In genomic region chr22:43295660-43296059, GRCh38 we compare ENCODE assay signal across 16 cellular contexts. TPM values are rescaled to one million over a fixed set of nuclear protein-coding genes. Genes with fewer than 3 reads are reported as not detected.
"Had no signal": no experiment of that assay in that cellular context is flagged by ENCODE, and none has a peak within 500 bp of the region (broad histone marks: within the 10 kb centered on the region; RNA-seq: fewer than 3 reads in every experiment).

No MANE protein-coding gene starts in this region.

- H3K4me1 ChIP-seq: colonic mucosa, psoas muscle had no signal

- DNase-seq: activated CD4-positive, alpha-beta T cell treated with anti-CD3 and anti-CD28 coated beads, Interleukin-2, amount 10 ng/mL, durations not matched to agents 7 days and 5 days; activated CD4-positive, CD25-positive, alpha-beta regulatory T cell; activated CD8-positive, alpha-beta memory T cell treated with anti-CD3 and anti-CD28 coated beads for 24 hours; activated gamma-delta T cell treated with Interleukin-2 at 50 U/mL for 16 hours; amniotic stem cell; central memory CD4-positive, alpha-beta T cell; colonic mucosa; foreskin fibroblast; naive thymus-derived CD4-positive, alpha-beta T cell; occipital lobe; psoas muscle; spleen; stomach had no signal

- H3K4me3 ChIP-seq: colonic mucosa, psoas muscle, spleen, stomach, thoracic aorta, vagina had no signal

- H3K9me3 Mint-ChIP-seq: activated CD4-positive, alpha-beta T cell treated with anti-CD3 and anti-CD28 coated beads, Interleukin-2, amount 10 ng/mL, durations not matched to agents 7 days and 5 days; naive thymus-derived CD4-positive, alpha-beta T cell had no signal

- H3K27me3 Mint-ChIP-seq: activated CD4-positive, alpha-beta T cell treated with anti-CD3 and anti-CD28 coated beads, Interleukin-2, amount 10 ng/mL, durations not matched to agents 7 days and 5 days; activated naive CD8-positive, alpha-beta T cell; naive thymus-derived CD4-positive, alpha-beta T cell had no signal

- H3K36me3 Mint-ChIP-seq: activated naive CD8-positive, alpha-beta T cell; naive thymus-derived CD4-positive, alpha-beta T cell had no signal

- H3K9me3 ChIP-seq: colonic mucosa, psoas muscle, spleen, stomach, thoracic aorta, vagina had no signal

- H3K4me1 Mint-ChIP-seq: activated CD4-positive, alpha-beta T cell treated with anti-CD3 and anti-CD28 coated beads, Interleukin-2, amount 10 ng/mL, durations not matched to agents 7 days and 5 days had no signal

- H3K27ac Mint-ChIP-seq: activated CD4-positive, alpha-beta T cell treated with anti-CD3 and anti-CD28 coated beads, Interleukin-2, amount 10 ng/mL, durations not matched to agents 7 days and 5 days; activated naive CD8-positive, alpha-beta T cell had no signal

- H3K4me3 Mint-ChIP-seq: activated CD4-positive, alpha-beta T cell treated with anti-CD3 and anti-CD28 coated beads, Interleukin-2, amount 10 ng/mL, durations not matched to agents 7 days and 5 days; activated naive CD8-positive, alpha-beta T cell; naive thymus-derived CD4-positive, alpha-beta T cell had no signal

- H3K36me3 ChIP-seq: colonic mucosa, spleen, stomach, thoracic aorta, vagina had no signal

- H3K27ac ChIP-seq: colonic mucosa, psoas muscle had no signal

- H3K27me3 ChIP-seq: colonic mucosa, spleen, stomach, vagina had no signal

RNA-seq across cellular contexts. Expression of gene SCUBE1, which starts 47.5 kb away (rescaled TPM):
- total RNA-seq: activated CD4-positive, alpha-beta T cell treated with anti-CD3 and anti-CD28 coated beads, Interleukin-2, amount 10 ng/mL, durations not matched to agents 7 days and 5 days had no signal
- polyA plus RNA-seq: naive thymus-derived CD4-positive, alpha-beta T cell had no signal
